ENCODE assay signal across 14 cellular contexts in the genomic region with DNA sequence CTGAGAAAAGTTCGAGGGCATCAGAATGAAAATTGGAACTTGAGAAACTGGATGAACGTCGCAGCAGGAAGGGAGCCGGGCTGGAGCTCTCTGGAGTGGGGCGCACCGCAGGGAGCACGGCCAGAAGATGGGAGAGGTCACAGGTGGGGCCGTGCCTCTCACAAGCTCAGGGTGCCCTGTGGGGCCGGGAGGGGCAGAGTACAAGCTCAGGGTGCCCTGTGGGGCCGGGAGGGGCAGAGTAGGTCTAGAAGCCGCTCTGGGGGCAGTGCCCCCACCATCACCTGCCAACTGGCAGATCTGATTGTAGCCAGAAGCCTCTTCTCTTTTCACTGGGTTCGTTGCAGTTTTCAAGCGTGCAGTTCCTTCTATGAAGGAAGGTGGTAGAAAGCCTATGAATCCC.
DNase-seq lines count a peak whose midpoint lies in the region; ATAC-seq and TF ChIP-seq lines count a peak whose summit lies in the region.
"Had no signal": no experiment of that assay in that cellular context is flagged by ENCODE, and none has a peak within 500 bp of the region (broad histone marks: within the 10 kb centered on the region; RNA-seq: fewer than 3 reads in every experiment).

No MANE protein-coding gene starts in this region.

- no peaks in the 10 kb centered on the region for H3K9me3 ChIP-seq in HCT116 (ENCODE audit: control insufficient read depth in 1 of 2, insufficient read depth in 1 of 2, low read depth in 1 of 2, low read length in 2 of 2)
- no peaks in the 10 kb centered on the region for H3K9me3 ChIP-seq in body of pancreas
- no peaks in the 10 kb centered on the region for H3K9me3 ChIP-seq in aorta (ENCODE audit: control insufficient read depth, low read length)
- H3K9me3 ChIP-seq: lower lobe of right lung had no signal

- no peaks in the 10 kb centered on the region for H3K36me3 Mint-ChIP-seq in activated naive CD8-positive, alpha-beta T cell treated with anti-CD3 and anti-CD28 coated beads, Interleukin-2, amount 10 ng/mL, durations not matched to agents 7 days and 5 days
- H3K36me3 Mint-ChIP-seq in osteocyte (ENCODE audit: unreplicated experiment) = no peaks in the 10 kb centered on the region

- H3K79me2 ChIP-seq in HCT116 (ENCODE audit: insufficient read depth, low read length) = no peaks in the 10 kb centered on the region
- H3K79me2 ChIP-seq: parathyroid adenoma had no signal

- DNase-seq in DMS53 (lab: John Stamatoyannopoulos, UW) (peak; percentile 39), DMS53 treated with DMSO at 0.1 percent for 48 hours (lab: John Stamatoyannopoulos, UW; ENCODE audit: unreplicated experiment) (no peak), HCT116 (ENCODE audit: low read depth, low spot score) (no peak), osteocyte (ENCODE audit: extremely low spot score, unreplicated experiment) (peak; percentile 73), body of pancreas (no peak), aorta (no peak)
- no peak for DNase-seq in activated naive CD8-positive, alpha-beta T cell treated with anti-CD3 and anti-CD28 coated beads, Interleukin-2, amount 10 ng/mL, durations not matched to agents 7 days and 5 days
- no peak for DNase-seq in effector CD8-positive, alpha-beta T cell (lab: John Stamatoyannopoulos, UW)
- DNase-seq: lower lobe of right lung, NCI-H1092, NCI-H524, SHP77 had no signal

- peak overlapping the region; percentile 40 for H3K27ac Mint-ChIP-seq in activated naive CD8-positive, alpha-beta T cell treated with anti-CD3 and anti-CD28 coated beads, Interleukin-2, amount 10 ng/mL, durations not matched to agents 7 days and 5 days
- peak overlapping the region; percentile 98 for H3K27ac Mint-ChIP-seq in osteocyte (ENCODE audit: unreplicated experiment)

- H3K27me3 Mint-ChIP-seq in activated naive CD8-positive, alpha-beta T cell treated with anti-CD3 and anti-CD28 coated beads, Interleukin-2, amount 10 ng/mL, durations not matched to agents 7 days and 5 days = peaks cover 3% of the 10 kb centered on the region
- H3K27me3 Mint-ChIP-seq in osteocyte (ENCODE audit: unreplicated experiment) = no peaks in the 10 kb centered on the region

- TF ChIP-seq POLR2A in HCT116 (IDR thresholded peaks at IDR 0.05; ENCODE audit: borderline replicate concordance, extremely low read depth, insufficient read depth, insufficient read length) (no peak), body of pancreas (IDR thresholded peaks at IDR 0.05) (no peak)

- H3K4me3 ChIP-seq in HCT116 (replicated peaks in 1 of 2; ENCODE audit: low read depth in 1 of 2, low read length in 2 of 2) (no peak overlapping the region), body of pancreas (no peak overlapping the region), aorta (ENCODE audit: low read length in 2 of 2) (no peak overlapping the region)
- H3K4me3 ChIP-seq: lower lobe of right lung had no signal

- TF ChIP-seq RAD21 in HCT116 (IDR thresholded peaks at IDR 0.05; ENCODE audit: low read depth) = no peak

- ATAC-seq in HCT116 = no peak
- no peak for ATAC-seq in activated naive CD8-positive, alpha-beta T cell treated with anti-CD3 and anti-CD28 coated beads, Interleukin-2, amount 10 ng/mL, durations not matched to agents 7 days and 5 days (ENCODE audit: low read depth)
- no peak for ATAC-seq in body of pancreas
- no peak for ATAC-seq in aorta (ENCODE audit: low FRiP score)
- ATAC-seq: lower lobe of right lung had no signal

- POLR2A ChIA-PET in HCT116 (lab: Charles Lee) = no interaction called here
- POLR2A ChIA-PET in activated naive CD8-positive, alpha-beta T cell treated with anti-CD3 and anti-CD28 coated beads, Interleukin-2, amount 10 ng/mL, durations not matched to agents 7 days and 5 days (lab: Charles Lee) = interaction anchor here (1.2 kb wide), 1 partner anchor 265 kb away, joined by 3 read pairs; no protein-coding TSS in a partner anchor

- peak overlapping the region; percentile 62 for H3K4me2 ChIP-seq in HCT116 (ENCODE audit: low read length)

- no peaks in the 10 kb centered on the region for H4K20me1 ChIP-seq in HCT116 (ENCODE audit: insufficient read depth)

- TF ChIP-seq CTCF in HCT116 (IDR thresholded peaks at IDR 0.05 in 2 of 3, conservative IDR thresholded peaks at IDR 0.05 in 1 of 3; ENCODE audit: borderline replicate concordance in 1 of 3, insufficient read depth in 1 of 3, low read depth in 2 of 3, low read length in 2 of 3) (no peak), osteocyte (IDR thresholded peaks at IDR 0.05) (no peak), body of pancreas (IDR thresholded peaks at IDR 0.05) (no peak)

- WGBS in body of pancreas, 2 donors = 89% methylated on average over 10 to 13 of the region's 13 CpGs
- 91% methylated on average over 13 of the region's 13 CpGs for WGBS in aorta, 2 donors

- H3K4me1 ChIP-seq in HCT116 (ENCODE audit: control insufficient read depth in 1 of 2, insufficient read depth in 2 of 2, low read length in 2 of 2) = peaks cover 48 to 82% of the 10 kb centered on the region in 2 experiments
- H3K4me1 ChIP-seq in body of pancreas = peaks cover 25% of the 10 kb centered on the region
- H3K4me1 ChIP-seq in aorta (ENCODE audit: control insufficient read depth in 1 of 2, insufficient read depth in 2 of 2, low read length in 2 of 2) = peaks cover 5 to 7% of the 10 kb centered on the region in 2 donors

- CTCF ChIA-PET in HCT116 (lab: Charles Lee) = interaction anchor here (6.5 kb wide), 1 partner anchor 111 kb away, joined by 31 read pairs; no protein-coding TSS in a partner anchor

- peaks cover 54% of the 10 kb centered on the region for H3K4me1 Mint-ChIP-seq in activated naive CD8-positive, alpha-beta T cell treated with anti-CD3 and anti-CD28 coated beads, Interleukin-2, amount 10 ng/mL, durations not matched to agents 7 days and 5 days
- peaks cover 86% of the 10 kb centered on the region for H3K4me1 Mint-ChIP-seq in osteocyte (ENCODE audit: unreplicated experiment)

- no peaks in the 10 kb centered on the region for H3K36me3 ChIP-seq in HCT116 (ENCODE audit: control insufficient read depth in 1 of 2, insufficient read depth in 2 of 2, low read length in 2 of 2)
- no peaks in the 10 kb centered on the region for H3K36me3 ChIP-seq in body of pancreas (replicated peaks in 1 of 2; ENCODE audit: insufficient read depth in 1 of 2, low read depth in 2 of 2)
- H3K36me3 ChIP-seq in aorta (ENCODE audit: control insufficient read depth in 1 of 2, insufficient read depth in 2 of 2, low read length in 1 of 2) = no peaks in the 10 kb centered on the region
- H3K36me3 ChIP-seq: lower lobe of right lung had no signal

- RAD21 ChIA-PET in HCT116 (lab: Charles Lee; ENCODE audit: low non-redundant PET in 1 of 2, low total read pairs in 2 of 2, uncharacterized antibody in 2 of 2, unreplicated experiment in 2 of 2) = no interaction called here

- intact Hi-C loops in HCT116 (cut with micrococcal nuclease) (loop anchor here (2.0 to 5.0 kb wide), 4 partner anchors 60 to 311 kb away; partner anchors contain the start of genes SNX9 and SYNJ2), body of pancreas (cut with DNase I) (no loop called here), aorta (cut with DNase I) (loop anchor here (5.0 to 10.0 kb wide), 2 partner anchors 50 to 303 kb away; no protein-coding TSS in a partner anchor)

- no peak overlapping the region for H2AFZ ChIP-seq in HCT116 (ENCODE audit: low read depth, low read length, poor library complexity, severe bottlenecking)
- H2AFZ ChIP-seq: parathyroid adenoma had no signal

- H3K4me3 Mint-ChIP-seq in activated naive CD8-positive, alpha-beta T cell treated with anti-CD3 and anti-CD28 coated beads, Interleukin-2, amount 10 ng/mL, durations not matched to agents 7 days and 5 days = peak overlapping the region; percentile 58
- no peak overlapping the region for H3K4me3 Mint-ChIP-seq in osteocyte (ENCODE audit: unreplicated experiment)

- no peaks in the 10 kb centered on the region for H3K9me2 ChIP-seq in HCT116 (ENCODE audit: insufficient read depth)

- no peaks in the 10 kb centered on the region for H3K9me3 Mint-ChIP-seq in activated naive CD8-positive, alpha-beta T cell treated with anti-CD3 and anti-CD28 coated beads, Interleukin-2, amount 10 ng/mL, durations not matched to agents 7 days and 5 days
- H3K9me3 Mint-ChIP-seq in osteocyte (ENCODE audit: unreplicated experiment) = no peaks in the 10 kb centered on the region

- peak overlapping the region; percentile 63; the same call in 1 of the 2 replicates for H3K9ac ChIP-seq in HCT116 (ENCODE audit: low read length)
- H3K9ac ChIP-seq: parathyroid adenoma had no signal

- BruUV-seq in HCT116 (replicated peaks; lab: Mats Ljungman, UMichigan) = no TSS peak

- no peaks in the 10 kb centered on the region for H3K27me3 ChIP-seq in HCT116 (ENCODE audit: insufficient read depth, low read length)
- H3K27me3 ChIP-seq in body of pancreas = no peaks in the 10 kb centered on the region
- H3K27me3 ChIP-seq in aorta (ENCODE audit: control insufficient read depth in 1 of 2, insufficient read depth in 2 of 2, low read length in 1 of 2) = no peaks in the 10 kb centered on the region

- no peak overlapping the region for H3K27ac ChIP-seq in HCT116 (ENCODE audit: low read depth, low read length)
- peak overlapping the region in 1 of 4 donors; percentile 82 for H3K27ac ChIP-seq in body of pancreas
- H3K27ac ChIP-seq in aorta (ENCODE audit: low read depth in 1 of 2, low read length in 2 of 2) = peak overlapping the region in 1 of 2 donors; percentile 31
- H3K27ac ChIP-seq: 22Rv1, lower lobe of right lung, parathyroid adenoma had no signal

TF ChIP-seq in HCT116, 20 proteins besides CTCF, POLR2A, EP300 and RAD21 (continues in another document):
- TF ChIP-seq, protein P1, sequence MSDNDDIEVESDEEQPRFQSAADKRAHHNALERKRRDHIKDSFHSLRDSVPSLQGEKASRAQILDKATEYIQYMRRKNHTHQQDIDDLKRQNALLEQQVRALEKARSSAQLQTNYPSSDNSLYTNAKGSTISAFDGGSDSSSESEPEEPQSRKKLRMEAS (IDR thresholded peaks at IDR 0.05) = no peak
- TF ChIP-seq JUND (IDR thresholded peaks at IDR 0.05) (no peak), ZNF274 (IDR thresholded peaks at IDR 0.05; ENCODE audit: low read depth, low read length) (no peak)

Comparison
In these comparisons a context has a peak if more than half of its experiments do, and no peak if none do; other contexts are left out.
1. DNase-seq: peak in DMS53 (single experiment) and osteocyte (single experiment); none in DMS53 treated with DMSO at 0.1 percent for 48 hours (single experiment), HCT116 (single experiment), activated naive CD8-positive, alpha-beta T cell treated with anti-CD3 and anti-CD28 coated beads, Interleukin-2, amount 10 ng/mL, durations not matched to agents 7 days and 5 days (single experiment), body of pancreas (0 of 4), effector CD8-positive, alpha-beta T cell (single experiment) and aorta (0 of 2).